9 cellular contexts compared by ENCODE assay signal in genomic region chr16:27551046-27551445, GRCh38. TPM values are rescaled to one million over a fixed set of nuclear protein-coding genes. Genes with fewer than 3 reads are reported as not detected.
DNase-seq lines count a peak whose midpoint lies in the region; ATAC-seq and TF ChIP-seq lines count a peak whose summit lies in the region.
"Had no signal": no experiment of that assay in that cellular context is flagged by ENCODE, and none has a peak within 500 bp of the region (broad histone marks: within the 10 kb centered on the region; RNA-seq: fewer than 3 reads in every experiment).

No MANE protein-coding gene starts in this region.

- POLR2A ChIA-PET in activated B cell treated with CpG ODN at 0.5 μM for 24 hours (lab: Charles Lee) = interaction anchor here (2.1 kb wide), 1 partner anchor 101 kb away, joined by 10 read pairs; no protein-coding TSS in a partner anchor

- H3K4me3 Mint-ChIP-seq in activated B cell treated with CpG ODN at 0.5 μM for 24 hours = peak overlapping the region; percentile 95

- H3K36me3 ChIP-seq in right atrium auricular region = no peaks in the 10 kb centered on the region
- H3K36me3 ChIP-seq in iPS-15b (ENCODE audit: control insufficient read depth, insufficient read depth, low read length) = no peaks in the 10 kb centered on the region
- H3K36me3 ChIP-seq in tibial artery = no peaks in the 10 kb centered on the region
- peaks cover 3% of the 10 kb centered on the region for H3K36me3 ChIP-seq in HAP-1 (replicated peaks)

- no peak overlapping the region for H3K9ac ChIP-seq in iPS-15b (ENCODE audit: low read depth, low read length)

- H3K27ac ChIP-seq in right atrium auricular region (peak overlapping the region; percentile 74 to 82), tibial artery (peak overlapping the region in 1 of 2 donors; percentile 82)

- in situ Hi-C loops in HAP-1 (cut with MboI; ENCODE audit: low sequenced_read_pairs) = no loop called here

- H3K27me3 ChIP-seq in right atrium auricular region (no peaks in the 10 kb centered on the region), iPS-15b (ENCODE audit: control insufficient read depth, insufficient read depth, low read length) (no peaks in the 10 kb centered on the region), tibial artery (no peaks in the 10 kb centered on the region), HAP-1 (ENCODE audit: low read depth) (no peaks in the 10 kb centered on the region)

- ATAC-seq in left cardiac atrium = no peak
- no peak for ATAC-seq in activated B cell treated with CpG ODN at 0.5 μM for 24 hours (ENCODE audit: low read depth)
- no peak for ATAC-seq in GM19467 (IDR thresholded peaks at IDR 0.05; ENCODE audit: unreplicated experiment)

- H3K27ac Mint-ChIP-seq in activated B cell treated with CpG ODN at 0.5 μM for 24 hours = peak overlapping the region; percentile 94

- H3K4me3 ChIP-seq in right atrium auricular region (no peak overlapping the region), iPS-15b (ENCODE audit: low read depth, low read length) (peak overlapping the region; percentile 90), tibial artery (peak overlapping the region; percentile 78 to 85), HAP-1 (no peak overlapping the region; the same call in 1 of the 2 replicates)

- no peak for DNase-seq in right atrium auricular region (ENCODE audit: low spot score)
- no peak for DNase-seq in left cardiac atrium
- no peak for DNase-seq in activated B cell treated with CpG ODN at 0.5 μM for 24 hours
- no peak for DNase-seq in tibial artery
- DNase-seq in HAP-1 (ENCODE audit: low spot score in 2 of 2) = no peak
- DNase-seq in central memory CD4-positive, alpha-beta T cell = no peak
- DNase-seq: NCI-H526 treated with DMSO at 0.1 percent for 48 hours had no signal

- H3K4me1 ChIP-seq in right atrium auricular region = peaks cover 0 to 38% of the 10 kb centered on the region in 2 donors
- H3K4me1 ChIP-seq in iPS-15b (ENCODE audit: control insufficient read depth, insufficient read depth, low read length) = peaks cover 5% of the 10 kb centered on the region
- H3K4me1 ChIP-seq in tibial artery = peaks cover 0 to 36% (median 34%) of the 10 kb centered on the region in 4 donors
- H3K4me1 ChIP-seq in HAP-1 = no peaks in the 10 kb centered on the region; the same call in 1 of the 2 replicates

- CTCF ChIA-PET in activated B cell treated with CpG ODN at 0.5 μM for 24 hours (lab: Charles Lee) = no interaction called here

- H3K9me3 ChIP-seq in right atrium auricular region (no peaks in the 10 kb centered on the region), iPS-15b (ENCODE audit: control insufficient read depth, insufficient read depth, low read length) (no peaks in the 10 kb centered on the region), tibial artery (no peaks in the 10 kb centered on the region), HAP-1 (no peaks in the 10 kb centered on the region)

- TF ChIP-seq CTCF in right atrium auricular region (IDR thresholded peaks at IDR 0.05) (no peak), activated B cell treated with CpG ODN at 0.5 μM for 24 hours (IDR thresholded peaks at IDR 0.05) (no peak), tibial artery (IDR thresholded peaks at IDR 0.05) (no peak)

- intact Hi-C loops in left cardiac atrium (cut with DNase I) = no loop called here
- intact Hi-C loops in activated B cell treated with CpG ODN at 0.5 μM for 24 hours (cut with micrococcal nuclease) = loop anchor here (10.0 kb wide), 2 partner anchors 236 to 574 kb away; partner anchors contain the start of gene IL4R
- intact Hi-C loops in tibial artery (cut with DNase I; ENCODE audit: low total_unique reads) = no loop called here

- peaks cover 34% of the 10 kb centered on the region for H3K4me1 Mint-ChIP-seq in activated B cell treated with CpG ODN at 0.5 μM for 24 hours

- no peaks in the 10 kb centered on the region for H3K9me3 Mint-ChIP-seq in activated B cell treated with CpG ODN at 0.5 μM for 24 hours

- H3K36me3 Mint-ChIP-seq in activated B cell treated with CpG ODN at 0.5 μM for 24 hours (ENCODE audit: low read depth) = peaks cover 14% of the 10 kb centered on the region

- H3K27me3 Mint-ChIP-seq in activated B cell treated with CpG ODN at 0.5 μM for 24 hours = no peaks in the 10 kb centered on the region

RNA-seq across cellular contexts. Expression of gene KATNIP, which starts 1.1 kb away (rescaled TPM):
- total RNA-seq in right atrium auricular region (10 to 100 TPM; 10.6 to 22.7 TPM), left cardiac atrium (10 to 100 TPM; 10.0 to 14.4 TPM), activated B cell treated with CpG ODN at 0.5 μM for 24 hours (32.3 and 40.4 TPM in 2 replicates)

RNA-seq across cellular contexts. Expression of gene GTF3C1, which starts 1.3 kb away (rescaled TPM):
- total RNA-seq in right atrium auricular region = 10 to 100 TPM; 64.0 to 77.2 TPM
- 10 to 100 TPM; 43.3 to 53.6 TPM for total RNA-seq in left cardiac atrium
- 47.7 and 52.3 TPM in 2 replicates for total RNA-seq in activated B cell treated with CpG ODN at 0.5 μM for 24 hours

Comparison
In these comparisons a context has a peak if more than half of its experiments do, and no peak if none do; other contexts are left out.
1. H3K4me3 ChIP-seq: peak in iPS-15b (single experiment) and tibial artery (2 of 2); none in right atrium auricular region (0 of 2) and HAP-1 (single experiment).